2 cellular contexts compared by ENCODE assay signal in genomic region chr17:21308931-21309381, GRCh38.
TF ChIP-seq lines count a peak whose summit lies in the region.

No MANE protein-coding gene starts in this region.

TF ChIP-seq in GM23338, 12 proteins besides CTCF, POLR2A, EP300 and RAD21:
- peak; percentile 86 for TF ChIP-seq ZNF331 (CRISPR knock-in tag; IDR thresholded peaks at IDR 0.05; ENCODE audit: low read depth)

TF ChIP-seq in HepG2, 621 proteins besides CTCF, POLR2A, EP300 and RAD21:
- peak; percentile 100 for TF ChIP-seq ZNF331 (CRISPR knock-in tag; IDR thresholded peaks at IDR 0.05)
